Comparison of ENCODE assay signal across 9 cellular contexts in the genomic region with DNA sequence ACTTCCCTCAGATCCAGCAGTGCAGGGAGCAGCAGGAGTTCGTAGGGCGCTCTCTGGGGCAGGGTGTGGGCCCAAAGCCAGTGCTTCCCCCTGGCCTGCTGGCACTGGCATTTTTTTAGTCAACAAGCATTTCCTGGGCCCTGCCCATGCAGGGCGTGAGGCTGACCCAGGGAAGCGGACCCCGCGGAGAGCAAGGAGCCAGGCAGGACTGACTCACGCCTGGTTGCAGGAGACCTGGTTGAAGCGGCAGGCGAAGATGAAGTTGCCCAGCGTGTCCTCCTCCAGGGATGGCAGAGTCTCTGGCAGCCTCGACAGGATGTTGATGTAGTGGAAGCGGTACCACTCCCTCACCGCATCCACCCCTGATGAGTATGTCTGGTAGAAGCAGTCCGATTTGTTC. TPM values are rescaled to one million over a fixed set of nuclear protein-coding genes. Genes with fewer than 3 reads are reported as not detected.
A peak's percentile ranks its signal among the peaks of the same experiment; 100 is the strongest.
DNase-seq lines count a peak whose midpoint lies in the region; ATAC-seq, FAIRE-seq and TF ChIP-seq lines count a peak whose summit lies in the region.
"Had no signal": no experiment of that assay in that cellular context is flagged by ENCODE, and none has a peak within 500 bp of the region (broad histone marks: within the 10 kb centered on the region; RNA-seq: fewer than 3 reads in every experiment).

No MANE protein-coding gene starts in this region.

- H3K4me3 ChIP-seq in A549 (no peak overlapping the region), mucosa of stomach (ENCODE audit: low read length) (no peak overlapping the region)

- peaks cover 8% of the 10 kb centered on the region for H3K36me3 ChIP-seq in mucosa of stomach (ENCODE audit: control insufficient read depth, insufficient read depth, low read length)

- peak overlapping the region; percentile 7 for H3K9ac ChIP-seq in mucosa of stomach (ENCODE audit: low read length)

- H3K4me1 Mint-ChIP-seq in dendritic cell treated with granulocyte-macrophage colony-stimulating factor and Interleukin-4, amounts not matched to agents 40 ng/mL and 50 ng/mL, for 4 days (ENCODE audit: low read depth): peaks cover 63% of the 10 kb centered on the region

- no peak for TF ChIP-seq CTCF in A549 (IDR thresholded peaks at IDR 0.05)

- peak; percentile 27; the same call in 1 of the 2 replicates for TF ChIP-seq POLR2A in A549 (IDR thresholded peaks at IDR 0.05; ENCODE audit: low read length)

- H3K9me3 Mint-ChIP-seq in dendritic cell treated with granulocyte-macrophage colony-stimulating factor and Interleukin-4, amounts not matched to agents 40 ng/mL and 50 ng/mL, for 4 days: no peaks in the 10 kb centered on the region

- H3K9me3 ChIP-seq in A549: no peaks in the 10 kb centered on the region
- H3K9me3 ChIP-seq in mucosa of stomach (ENCODE audit: control insufficient read depth, low read length): no peaks in the 10 kb centered on the region

- no peaks in the 10 kb centered on the region for H3K27me3 Mint-ChIP-seq in dendritic cell treated with granulocyte-macrophage colony-stimulating factor and Interleukin-4, amounts not matched to agents 40 ng/mL and 50 ng/mL, for 4 days

- H3K27me3 ChIP-seq in mucosa of stomach (ENCODE audit: control insufficient read depth, insufficient read depth, low read length): no peaks in the 10 kb centered on the region

- CTCF ChIA-PET in A549 (lab: Yijun Ruan, JAX): interaction anchor here (0.7 to 24.7 kb wide), 5 partner anchors 9 to 173 kb away, joined by 3 to 705 read pairs (median 6); a partner anchor contains a TSS

- H3K27ac ChIP-seq in A549: peak overlapping the region; percentile 98

- peak overlapping the region; percentile 82 for H3K27ac Mint-ChIP-seq in dendritic cell treated with granulocyte-macrophage colony-stimulating factor and Interleukin-4, amounts not matched to agents 40 ng/mL and 50 ng/mL, for 4 days

- DNase-seq in A549 (ENCODE audit: low read depth in 1 of 2, low spot score in 1 of 2): peak; percentile 92 to 93
- DNase-seq in LoVo (ENCODE audit: low spot score): peak; percentile 92
- DNase-seq in anterior cingulate cortex (lab: John Stamatoyannopoulos, UW): no peak
- DNase-seq: NCI-H524 treated with DMSO at 0.1 percent for 48 hours had no signal

- WGBS in A549 (ENCODE audit: missing lambda C conversion rate): 1% methylated on average over 10 of the region's 14 CpGs

- ATAC-seq in A549 (peak; percentile 57 to 75), GM18519 (IDR thresholded peaks at IDR 0.05; ENCODE audit: low FRiP score, unreplicated experiment) (no peak), HG03520 (IDR thresholded peaks at IDR 0.05; ENCODE audit: unreplicated experiment) (no peak), HG02571 (IDR thresholded peaks at IDR 0.05; ENCODE audit: unreplicated experiment) (no peak)

- peak; percentile 21 to 36; a peak in 2 of 5 replicates for TF ChIP-seq RAD21 in A549 (conservative IDR thresholded peaks at IDR 0.05 in 1 of 2, IDR thresholded peaks at IDR 0.05 in 1 of 2)

- peak overlapping the region; percentile 53 for H3K4me3 Mint-ChIP-seq in dendritic cell treated with granulocyte-macrophage colony-stimulating factor and Interleukin-4, amounts not matched to agents 40 ng/mL and 50 ng/mL, for 4 days

- H3K36me3 Mint-ChIP-seq in dendritic cell treated with granulocyte-macrophage colony-stimulating factor and Interleukin-4, amounts not matched to agents 40 ng/mL and 50 ng/mL, for 4 days (ENCODE audit: low read depth): no peaks in the 10 kb centered on the region

- FAIRE-seq in A549 (lab: Jason Lieb, UNC): peak; percentile 49

- POLR2A ChIA-PET in A549 (lab: Yijun Ruan, JAX): interaction anchor here (0.6 to 2.0 kb wide), 5 partner anchors 11 to 172 kb away, joined by 3 to 21 read pairs (median 6); a partner anchor contains a TSS

- intact Hi-C loops in dendritic cell treated with granulocyte-macrophage colony-stimulating factor and Interleukin-4, amounts not matched to agents 40 ng/mL and 50 ng/mL, for 4 days (cut with micrococcal nuclease): loop anchor here (5.0 kb wide), 1 partner anchor 35 kb away; no protein-coding TSS in a partner anchor

- H3K4me2 ChIP-seq in A549: peak overlapping the region; percentile 75

- H3K4me1 ChIP-seq in A549 (peaks cover 42% of the 10 kb centered on the region), mucosa of stomach (ENCODE audit: control insufficient read depth, insufficient read depth, low read length) (peaks cover 31% of the 10 kb centered on the region)

- 0 out of 5 replicates have a peak, but pooled peaks of 1 of the 2 experiments have one; percentile 38 for TF ChIP-seq EP300 in A549 (IDR thresholded peaks at IDR 0.05)

TF ChIP-seq in A549, 52 proteins besides CTCF, POLR2A, EP300 and RAD21 (continues in another document):
- TF ChIP-seq NPAS2 (CRISPR knock-in tag; IDR thresholded peaks at IDR 0.05; ENCODE audit: borderline replicate concordance): no peak
- TF ChIP-seq CHD2 (IDR thresholded peaks at IDR 0.05; ENCODE audit: low read length, partially characterized antibody): no peak
- TF ChIP-seq, protein P1, sequence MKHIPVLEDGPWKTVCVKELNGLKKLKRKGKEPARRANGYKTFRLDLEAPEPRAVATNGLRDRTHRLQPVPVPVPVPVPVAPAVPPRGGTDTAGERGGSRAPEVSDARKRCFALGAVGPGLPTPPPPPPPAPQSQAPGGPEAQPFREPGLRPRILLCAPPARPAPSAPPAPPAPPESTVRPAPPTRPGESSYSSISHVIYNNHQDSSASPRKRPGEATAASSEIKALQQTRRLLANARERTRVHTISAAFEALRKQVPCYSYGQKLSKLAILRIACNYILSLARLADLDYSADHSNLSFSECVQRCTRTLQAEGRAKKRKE (CRISPR knock-in tag; IDR thresholded peaks at IDR 0.05; ENCODE audit: low read depth): peak; percentile 85; the same call in 1 of the 2 replicates
- peak; percentile 87; the same call in 1 of the 2 replicates for TF ChIP-seq EHF (CRISPR knock-in tag; IDR thresholded peaks at IDR 0.05)
- TF ChIP-seq HDAC2 (IDR thresholded peaks at IDR 0.05): no peak
- no peak for TF ChIP-seq TFCP2L1 (CRISPR knock-in tag; IDR thresholded peaks at IDR 0.05)
- TF ChIP-seq, protein P2, sequence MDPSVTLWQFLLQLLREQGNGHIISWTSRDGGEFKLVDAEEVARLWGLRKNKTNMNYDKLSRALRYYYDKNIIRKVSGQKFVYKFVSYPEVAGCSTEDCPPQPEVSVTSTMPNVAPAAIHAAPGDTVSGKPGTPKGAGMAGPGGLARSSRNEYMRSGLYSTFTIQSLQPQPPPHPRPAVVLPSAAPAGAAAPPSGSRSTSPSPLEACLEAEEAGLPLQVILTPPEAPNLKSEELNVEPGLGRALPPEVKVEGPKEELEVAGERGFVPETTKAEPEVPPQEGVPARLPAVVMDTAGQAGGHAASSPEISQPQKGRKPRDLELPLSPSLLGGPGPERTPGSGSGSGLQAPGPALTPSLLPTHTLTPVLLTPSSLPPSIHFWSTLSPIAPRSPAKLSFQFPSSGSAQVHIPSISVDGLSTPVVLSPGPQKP (IDR thresholded peaks at IDR 0.05; ENCODE audit: low read depth, low read length): no peak
- no peak for TF ChIP-seq NFE2L2 (conservative IDR thresholded peaks at IDR 0.05; ENCODE audit: low read length)
- TF ChIP-seq, protein P3, sequence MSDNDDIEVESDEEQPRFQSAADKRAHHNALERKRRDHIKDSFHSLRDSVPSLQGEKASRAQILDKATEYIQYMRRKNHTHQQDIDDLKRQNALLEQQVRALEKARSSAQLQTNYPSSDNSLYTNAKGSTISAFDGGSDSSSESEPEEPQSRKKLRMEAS (IDR thresholded peaks at IDR 0.05): peak; percentile 92
- TF ChIP-seq HEYL (CRISPR knock-in tag; IDR thresholded peaks at IDR 0.05): no peak
- TF ChIP-seq ESRRA (IDR thresholded peaks at IDR 0.05; ENCODE audit: borderline replicate concordance, low read length): no peak
- TF ChIP-seq HOXB13 (CRISPR knock-in tag; IDR thresholded peaks at IDR 0.05; ENCODE audit: low read depth): peak; percentile 65
- no peak for TF ChIP-seq CHD4 (IDR thresholded peaks at IDR 0.05; ENCODE audit: borderline replicate concordance)
- TF ChIP-seq BHLHE40 (IDR thresholded peaks at IDR 0.05; ENCODE audit: low read depth, low read length): no peak
- TF ChIP-seq, protein P4, sequence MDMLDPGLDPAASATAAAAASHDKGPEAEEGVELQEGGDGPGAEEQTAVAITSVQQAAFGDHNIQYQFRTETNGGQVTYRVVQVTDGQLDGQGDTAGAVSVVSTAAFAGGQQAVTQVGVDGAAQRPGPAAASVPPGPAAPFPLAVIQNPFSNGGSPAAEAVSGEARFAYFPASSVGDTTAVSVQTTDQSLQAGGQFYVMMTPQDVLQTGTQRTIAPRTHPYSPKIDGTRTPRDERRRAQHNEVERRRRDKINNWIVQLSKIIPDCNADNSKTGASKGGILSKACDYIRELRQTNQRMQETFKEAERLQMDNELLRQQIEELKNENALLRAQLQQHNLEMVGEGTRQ (IDR thresholded peaks at IDR 0.05): no peak
- TF ChIP-seq PHF8 (IDR thresholded peaks at IDR 0.05; ENCODE audit: borderline replicate concordance, low read depth): no peak

RNA-seq across cellular contexts. Expression of a gene that starts 13.5 kb away (rescaled TPM):
- polyA plus RNA-seq in A549 (2011; rRNA removed): 7.0 and 7.6 TPM in 2 replicates
- 4.2 and 6.8 TPM in 2 replicates for polyA plus RNA-seq in A549 (2012; cell fraction: cytosol; rRNA removed)
- polyA plus RNA-seq in A549 (2012; cell fraction: nucleus; rRNA removed): 14.1 and 14.4 TPM in 2 replicates
- polyA plus RNA-seq in A549 (2017; fragmentation: RNase III; extraction: RNeasy Plus Mini Kit Qiagen cat#74134 plus additional on column Dnase treatment): 4.3 to 6.0 TPM (median 5.7 TPM) in 3 replicates
- 6.4 and 12.4 TPM in 2 replicates for polyA minus RNA-seq in A549 (2011; rRNA and poly(A)+ RNA removed)

RNA-seq across cellular contexts. Expression of a gene that starts 20.0 kb away (rescaled TPM):
- polyA plus RNA-seq in A549 (2011; rRNA removed) (460 and 621 TPM in 2 replicates), A549 (2017; fragmentation: RNase III; extraction: RNeasy Plus Mini Kit Qiagen cat#74134 plus additional on column Dnase treatment) (324 to 416 TPM (median 367 TPM) in 3 replicates)
- 275 and 344 TPM in 2 replicates for polyA plus RNA-seq in A549 (2012; cell fraction: cytosol; rRNA removed)
- polyA plus RNA-seq in A549 (2012; cell fraction: nucleus; rRNA removed): 409 and 455 TPM in 2 replicates
- polyA minus RNA-seq in A549 (2011; rRNA and poly(A)+ RNA removed): 307 and 325 TPM in 2 replicates

RNA-seq across cellular contexts. Expression of a gene that starts 22.1 kb away (rescaled TPM):
- polyA plus RNA-seq in A549 (2011; rRNA removed) (57.3 and 63.9 TPM in 2 replicates), A549 (2017; fragmentation: RNase III; extraction: RNeasy Plus Mini Kit Qiagen cat#74134 plus additional on column Dnase treatment) (90.4 to 110 TPM (median 109 TPM) in 3 replicates)
- 72.7 and 103 TPM in 2 replicates for polyA plus RNA-seq in A549 (2012; cell fraction: cytosol; rRNA removed)
- 137 and 148 TPM in 2 replicates for polyA plus RNA-seq in A549 (2012; cell fraction: nucleus; rRNA removed)
- 47.1 and 54.7 TPM in 2 replicates for polyA minus RNA-seq in A549 (2011; rRNA and poly(A)+ RNA removed)

RNA-seq across cellular contexts. Expression of a gene that starts 51.4 kb away (rescaled TPM):
- polyA plus RNA-seq in A549 (2011; rRNA removed): 0.25 and 0.31 TPM in 2 replicates
- polyA plus RNA-seq in A549 (2012; cell fraction: cytosol; rRNA removed): 0.26 and 0.70 TPM in 2 replicates
- polyA plus RNA-seq in A549 (2012; cell fraction: nucleus; rRNA removed): 0.26 and 0.33 TPM in 2 replicates
- polyA plus RNA-seq in A549 (2017; fragmentation: RNase III; extraction: RNeasy Plus Mini Kit Qiagen cat#74134 plus additional on column Dnase treatment): 0.15 to 0.29 TPM (median 0.16 TPM) in 3 replicates
- 0.41 and 0.88 TPM in 2 replicates for polyA minus RNA-seq in A549 (2011; rRNA and poly(A)+ RNA removed)

Comparison
In these comparisons a context has a peak if more than half of its experiments do, and no peak if none do; other contexts are left out.
1. ATAC-seq: peak in A549 (2 of 2); none in GM18519 (single experiment), HG03520 (single experiment) and HG02571 (single experiment).
2. DNase-seq: peak in A549 (2 of 2) and LoVo (single experiment); none in anterior cingulate cortex (0 of 58).